38 cellular contexts compared by ENCODE assay signal in genomic region chr12:75311369-75311768, GRCh38. TPM values are rescaled to one million over a fixed set of nuclear protein-coding genes. Genes with fewer than 3 reads are reported as not detected.
"Had no signal": no experiment of that assay in that cellular context is flagged by ENCODE, and none has a peak within 500 bp of the region (broad histone marks: within the 10 kb centered on the region; RNA-seq: fewer than 3 reads in every experiment).

No MANE protein-coding gene starts in this region.

- ATAC-seq: activated CD8-positive, alpha-beta T cell treated with anti-CD3 and anti-CD28 coated beads for 36 hours; activated naive CD8-positive, alpha-beta T cell treated with anti-CD3 and anti-CD28 coated beads, Interleukin-2, amount 50 U/mL, for 24 hours; activated T-cell treated with anti-CD3 and anti-CD28 coated beads, Interleukin-2, amount 50 U/mL, for 4 hours; activated T-cell treated with anti-CD3 and anti-CD28 coated beads, Interleukin-2, amount 50 U/mL, for 72 hours; T-cell; T-helper 17 cell had no signal

- H3K4me3 ChIP-seq: ascending aorta, cardiac muscle cell had no signal

- DNase-seq: activated B cell treated with CpG ODN at 0.5 μM for 24 hours; activated CD4-positive, alpha-beta memory T cell treated with anti-CD3 and anti-CD28 coated beads for 36 hours; activated CD4-positive, alpha-beta T cell treated with anti-CD3 and anti-CD28 coated beads for 4 hours; activated CD4-positive, alpha-beta T cell treated with anti-CD3 and anti-CD28 coated beads, Interleukin-2, amount 10 ng/mL, durations not matched to agents 24 days and 14 days; activated CD4-positive, alpha-beta T cell treated with anti-CD3 and anti-CD28 coated beads, Interleukin-2, amount 50 U/mL, for 1 hour; activated CD4-positive, alpha-beta T cell treated with anti-CD3 and anti-CD28 coated beads, Interleukin-2, amount 50 U/mL, for 4 hours; activated CD4-positive, CD25-positive, alpha-beta regulatory T cell treated with anti-CD3 and anti-CD28 coated beads, Interleukin-2, amount 50 U/mL, for 72 hours; activated CD8-positive, alpha-beta memory T cell treated with anti-CD3 and anti-CD28 coated beads, Interleukin-2, amount 50 U/mL, for 4 hours; activated CD8-positive, alpha-beta T cell treated with anti-CD3 and anti-CD28 coated beads for 36 hours; activated effector memory CD4-positive, alpha-beta T cell treated with Interleukin-2 at 50 U/mL for 16 hours; activated gamma-delta T cell; activated naive CD4-positive, alpha-beta T cell treated with anti-CD3 and anti-CD28 coated beads, Interleukin-2, amount 10 ng/mL, durations not matched to agents 7 days and 5 days; activated naive CD4-positive, alpha-beta T cell treated with Interleukin-2 at 50 U/mL for 16 hours; activated naive CD8-positive, alpha-beta T cell treated with anti-CD3 and anti-CD28 coated beads, Interleukin-2, amount 10 ng/mL, durations not matched to agents 7 days and 5 days; activated naive CD8-positive, alpha-beta T cell treated with anti-CD3 and anti-CD28 coated beads, Interleukin-2, amount 50 U/mL, for 24 hours; activated T-cell treated with anti-CD3 and anti-CD28 coated beads for 4 hours; activated T-cell treated with anti-CD3 and anti-CD28 coated beads, Interleukin-2, amount 50 U/mL, for 1 hour; activated T-cell treated with anti-CD3 and anti-CD28 coated beads, Interleukin-2, amount 50 U/mL, for 4 hours; activated T-cell treated with anti-CD3 and anti-CD28 coated beads, Interleukin-2, amount 50 U/mL, for 72 hours; amygdala; anterior cingulate cortex; caudate nucleus; cerebellar nuclear complex; T-cell; T-helper 17 cell had no signal

- H3K27me3 ChIP-seq: ascending aorta, cardiac muscle cell had no signal

- H3K36me3 ChIP-seq: cardiac muscle cell had no signal

- H3K36me3 Mint-ChIP-seq: activated CD4-positive, alpha-beta memory T cell treated with anti-CD3 and anti-CD28 coated beads for 36 hours; activated naive CD4-positive, alpha-beta T cell treated with anti-CD3 and anti-CD28 coated beads, Interleukin-2, amount 10 ng/mL, durations not matched to agents 7 days and 5 days; activated naive CD8-positive, alpha-beta T cell; activated naive CD8-positive, alpha-beta T cell treated with anti-CD3 and anti-CD28 coated beads, Interleukin-2, amount 10 ng/mL, durations not matched to agents 7 days and 5 days; brain; T-cell had no signal

- H3K27ac ChIP-seq: ascending aorta, cardiac muscle cell, VCaP had no signal

- H3K4me1 Mint-ChIP-seq: activated B cell treated with CpG ODN at 0.5 μM for 24 hours; activated CD4-positive, alpha-beta T cell treated with anti-CD3 and anti-CD28 coated beads, Interleukin-2, amount 10 ng/mL, durations not matched to agents 24 days and 14 days; activated naive CD4-positive, alpha-beta T cell treated with anti-CD3 and anti-CD28 coated beads, Interleukin-2, amount 10 ng/mL, durations not matched to agents 7 days and 5 days; activated naive CD8-positive, alpha-beta T cell treated with anti-CD3 and anti-CD28 coated beads, Interleukin-2, amount 10 ng/mL, durations not matched to agents 7 days and 5 days; activated naive CD8-positive, alpha-beta T cell treated with anti-CD3 and anti-CD28 coated beads, Interleukin-2, amount 50 U/mL, for 24 hours; brain; central memory CD8-positive, alpha-beta T cell; T-cell had no signal

- H3K27ac Mint-ChIP-seq: activated B cell treated with CpG ODN at 0.5 μM for 24 hours; activated CD4-positive, alpha-beta memory T cell treated with anti-CD3 and anti-CD28 coated beads for 36 hours; activated CD4-positive, alpha-beta T cell treated with anti-CD3 and anti-CD28 coated beads, Interleukin-2, amount 10 ng/mL, durations not matched to agents 24 days and 14 days; activated CD8-positive, alpha-beta T cell treated with anti-CD3 and anti-CD28 coated beads for 36 hours; activated naive CD4-positive, alpha-beta T cell treated with anti-CD3 and anti-CD28 coated beads, Interleukin-2, amount 10 ng/mL, durations not matched to agents 7 days and 5 days; activated naive CD8-positive, alpha-beta T cell; activated naive CD8-positive, alpha-beta T cell treated with anti-CD3 and anti-CD28 coated beads, Interleukin-2, amount 10 ng/mL, durations not matched to agents 7 days and 5 days; activated naive CD8-positive, alpha-beta T cell treated with anti-CD3 and anti-CD28 coated beads, Interleukin-2, amount 50 U/mL, for 24 hours; activated T-cell treated with anti-CD3 and anti-CD28 coated beads, Interleukin-2, amount 50 U/mL, for 72 hours; activated T-helper 1 cell treated with anti-CD3 and anti-CD28 coated beads, Interleukin-12 subunit alpha, Interleukin-12 subunit beta, Interleukin-2, Interleukin-4 antibody, amounts not matched to agents 30 ng/mL and 10 ng/mL and 1 ng/mL, durations not matched to agents 14 hours and 24 hours and 36 hours; activated T-helper 2 cell treated with anti-CD3 and anti-CD28 coated beads, Interferon-gamma antibody, Interleukin-2, Interleukin-4, amounts not matched to agents 10 μg/mL and 5 μg/mL and 100 μg/mL, durations not matched to agents 14 hours and 24 hours and 36 hours; brain; T-cell; T-helper 17 cell had no signal

- H3K9me3 Mint-ChIP-seq: activated B cell treated with CpG ODN at 0.5 μM for 24 hours; activated CD4-positive, alpha-beta memory T cell treated with anti-CD3 and anti-CD28 coated beads for 36 hours; activated CD4-positive, alpha-beta T cell treated with anti-CD3 and anti-CD28 coated beads, Interleukin-2, amount 10 ng/mL, durations not matched to agents 24 days and 14 days; activated CD8-positive, alpha-beta T cell treated with anti-CD3 and anti-CD28 coated beads for 36 hours; activated naive CD4-positive, alpha-beta T cell treated with anti-CD3 and anti-CD28 coated beads, Interleukin-2, amount 10 ng/mL, durations not matched to agents 7 days and 5 days; activated naive CD8-positive, alpha-beta T cell treated with anti-CD3 and anti-CD28 coated beads, Interleukin-2, amount 10 ng/mL, durations not matched to agents 7 days and 5 days; activated naive CD8-positive, alpha-beta T cell treated with anti-CD3 and anti-CD28 coated beads, Interleukin-2, amount 50 U/mL, for 24 hours; activated T-cell treated with anti-CD3 and anti-CD28 coated beads, Interleukin-2, amount 50 U/mL, for 4 hours; activated T-cell treated with anti-CD3 and anti-CD28 coated beads, Interleukin-2, amount 50 U/mL, for 72 hours; activated T-helper 1 cell treated with anti-CD3 and anti-CD28 coated beads, Interleukin-12 subunit alpha, Interleukin-12 subunit beta, Interleukin-2, Interleukin-4 antibody, amounts not matched to agents 30 ng/mL and 10 ng/mL and 1 ng/mL, durations not matched to agents 14 hours and 24 hours and 36 hours; activated T-helper 2 cell treated with anti-CD3 and anti-CD28 coated beads, Interferon-gamma antibody, Interleukin-2, Interleukin-4, amounts not matched to agents 10 μg/mL and 5 μg/mL and 100 μg/mL, durations not matched to agents 14 hours and 24 hours and 36 hours; brain; central memory CD8-positive, alpha-beta T cell; T-cell had no signal

- H3K9me3 ChIP-seq: ascending aorta had no signal

- H3K4me1 ChIP-seq: ascending aorta had no signal

- H3K27me3 Mint-ChIP-seq: activated B cell treated with CpG ODN at 0.5 μM for 24 hours; activated CD4-positive, alpha-beta memory T cell treated with anti-CD3 and anti-CD28 coated beads for 36 hours; activated CD8-positive, alpha-beta T cell treated with anti-CD3 and anti-CD28 coated beads for 36 hours; activated naive CD4-positive, alpha-beta T cell treated with anti-CD3 and anti-CD28 coated beads, Interleukin-2, amount 10 ng/mL, durations not matched to agents 7 days and 5 days; activated naive CD8-positive, alpha-beta T cell; activated naive CD8-positive, alpha-beta T cell treated with anti-CD3 and anti-CD28 coated beads, Interleukin-2, amount 10 ng/mL, durations not matched to agents 7 days and 5 days; activated naive CD8-positive, alpha-beta T cell treated with anti-CD3 and anti-CD28 coated beads, Interleukin-2, amount 50 U/mL, for 24 hours; central memory CD8-positive, alpha-beta T cell; T-cell; T-helper 17 cell had no signal

- H3K4me3 Mint-ChIP-seq: activated B cell treated with CpG ODN at 0.5 μM for 24 hours; activated CD4-positive, alpha-beta memory T cell treated with anti-CD3 and anti-CD28 coated beads for 36 hours; activated CD4-positive, alpha-beta T cell treated with anti-CD3 and anti-CD28 coated beads, Interleukin-2, amount 10 ng/mL, durations not matched to agents 24 days and 14 days; activated CD8-positive, alpha-beta T cell treated with anti-CD3 and anti-CD28 coated beads for 36 hours; activated naive CD4-positive, alpha-beta T cell treated with anti-CD3 and anti-CD28 coated beads, Interleukin-2, amount 10 ng/mL, durations not matched to agents 7 days and 5 days; activated naive CD8-positive, alpha-beta T cell; activated naive CD8-positive, alpha-beta T cell treated with anti-CD3 and anti-CD28 coated beads, Interleukin-2, amount 10 ng/mL, durations not matched to agents 7 days and 5 days; activated naive CD8-positive, alpha-beta T cell treated with anti-CD3 and anti-CD28 coated beads, Interleukin-2, amount 50 U/mL, for 24 hours; activated T-cell treated with anti-CD3 and anti-CD28 coated beads, Interleukin-2, amount 50 U/mL, for 4 hours; activated T-cell treated with anti-CD3 and anti-CD28 coated beads, Interleukin-2, amount 50 U/mL, for 72 hours; activated T-helper 1 cell treated with anti-CD3 and anti-CD28 coated beads, Interleukin-12 subunit alpha, Interleukin-12 subunit beta, Interleukin-2, Interleukin-4 antibody, amounts not matched to agents 30 ng/mL and 10 ng/mL and 1 ng/mL, durations not matched to agents 14 hours and 24 hours and 36 hours; brain; central memory CD8-positive, alpha-beta T cell; T-cell; T-helper 17 cell had no signal

RNA-seq across cellular contexts. Expression of gene GLIPR1L1, which starts 23.1 kb away (rescaled TPM):
- total RNA-seq: activated B cell treated with CpG ODN at 0.5 μM for 24 hours; activated CD4-positive, alpha-beta memory T cell treated with anti-CD3 and anti-CD28 coated beads for 36 hours; activated CD4-positive, alpha-beta T cell treated with anti-CD3 and anti-CD28 coated beads, Interleukin-2, amount 10 ng/mL, durations not matched to agents 24 days and 14 days; activated CD8-positive, alpha-beta memory T cell treated with anti-CD3 and anti-CD28 coated beads for 36 hours; activated CD8-positive, alpha-beta T cell treated with anti-CD3 and anti-CD28 coated beads for 36 hours; activated naive CD8-positive, alpha-beta T cell treated with anti-CD3 and anti-CD28 coated beads, Interleukin-2, amount 10 ng/mL, durations not matched to agents 7 days and 5 days; activated T-cell treated with anti-CD3 and anti-CD28 coated beads, Interleukin-2, amount 50 U/mL, for 4 hours; activated T-cell treated with anti-CD3 and anti-CD28 coated beads, Interleukin-2, amount 50 U/mL, for 72 hours; activated T-helper 1 cell treated with anti-CD3 and anti-CD28 coated beads, Interleukin-12 subunit alpha, Interleukin-12 subunit beta, Interleukin-2, Interleukin-4 antibody, amounts not matched to agents 30 ng/mL and 10 ng/mL and 1 ng/mL, durations not matched to agents 14 hours and 24 hours and 36 hours; activated T-helper 2 cell treated with anti-CD3 and anti-CD28 coated beads, Interferon-gamma antibody, Interleukin-2, Interleukin-4, amounts not matched to agents 10 μg/mL and 5 μg/mL and 100 μg/mL, durations not matched to agents 14 hours and 24 hours and 36 hours; ascending aorta; bronchial epithelial cell; cardiac muscle cell; chondrocyte; T-cell; T-helper 1 cell treated with Interleukin-12 subunit alpha and Interleukin-12 subunit beta and Interleukin-4 antibody, amounts not matched to agents 30 ng/mL and 1 ng/mL, for 36 hours; T-helper 17 cell; T-helper 2 cell treated with Interferon-gamma antibody and Interleukin-4, amounts not matched to agents 100 ng/mL and 5 ng/mL, for 36 hours had no signal
